In genomic region chr5:34827594-34828506, GRCh38 we compare ENCODE assay signal across 25 cellular contexts. TPM values are rescaled to one million over a fixed set of nuclear protein-coding genes. Genes with fewer than 3 reads are reported as not detected.
"Had no signal": no experiment of that assay in that cellular context is flagged by ENCODE, and none has a peak within 500 bp of the region (broad histone marks: within the 10 kb centered on the region; RNA-seq: fewer than 3 reads in every experiment).

No MANE protein-coding gene starts in this region.

- H3K27ac Mint-ChIP-seq: activated CD4-positive, alpha-beta memory T cell treated with anti-CD3 and anti-CD28 coated beads, Interleukin-2, amount 10 ng/mL, durations not matched to agents 7 days and 5 days; activated CD4-positive, alpha-beta T cell treated with anti-CD3 and anti-CD28 coated beads, Interleukin-2, amount 10 ng/mL, durations not matched to agents 24 days and 14 days; activated CD8-positive, alpha-beta memory T cell treated with anti-CD3 and anti-CD28 coated beads, Interleukin-2, amount 10 ng/mL, durations not matched to agents 7 days and 5 days; activated naive CD4-positive, alpha-beta T cell treated with anti-CD3 and anti-CD28 coated beads, Interleukin-2, amount 10 ng/mL, durations not matched to agents 7 days and 5 days; effector memory CD8-positive, alpha-beta T cell; memory B cell; T-helper 1 cell treated with Interleukin-12 subunit alpha and Interleukin-12 subunit beta and Interleukin-4 antibody, amounts not matched to agents 30 μg/mL and 1 μg/mL, for 36 hours had no signal

- H3K27ac ChIP-seq: dorsolateral prefrontal cortex, esophagus squamous epithelium, gastroesophageal sphincter, spleen, upper lobe of left lung had no signal

- H3K27me3 Mint-ChIP-seq: activated CD4-positive, alpha-beta memory T cell treated with anti-CD3 and anti-CD28 coated beads, Interleukin-2, amount 10 ng/mL, durations not matched to agents 7 days and 5 days; activated CD4-positive, alpha-beta T cell treated with anti-CD3 and anti-CD28 coated beads, Interleukin-2, amount 10 ng/mL, durations not matched to agents 24 days and 14 days; brain had no signal

- H3K4me1 ChIP-seq: esophagus squamous epithelium, gastroesophageal sphincter, spleen had no signal

- FAIRE-seq: islet of Langerhans had no signal

- H3K4me3 ChIP-seq: dorsolateral prefrontal cortex, esophagus squamous epithelium, gastroesophageal sphincter, spleen, upper lobe of left lung had no signal

- H3K4me3 Mint-ChIP-seq: activated CD4-positive, alpha-beta memory T cell treated with anti-CD3 and anti-CD28 coated beads, Interleukin-2, amount 10 ng/mL, durations not matched to agents 7 days and 5 days; activated CD4-positive, alpha-beta T cell treated with anti-CD3 and anti-CD28 coated beads, Interleukin-2, amount 10 ng/mL, durations not matched to agents 24 days and 14 days; activated CD8-positive, alpha-beta memory T cell treated with anti-CD3 and anti-CD28 coated beads, Interleukin-2, amount 10 ng/mL, durations not matched to agents 7 days and 5 days; activated naive CD4-positive, alpha-beta T cell treated with anti-CD3 and anti-CD28 coated beads, Interleukin-2, amount 10 ng/mL, durations not matched to agents 7 days and 5 days; brain; effector memory CD8-positive, alpha-beta T cell; memory B cell; T-helper 1 cell treated with Interleukin-12 subunit alpha and Interleukin-12 subunit beta and Interleukin-4 antibody, amounts not matched to agents 30 μg/mL and 1 μg/mL, for 36 hours had no signal

- ATAC-seq: activated CD4-positive, CD25-positive, alpha-beta regulatory T cell treated with anti-CD3 and anti-CD28 coated beads, Interleukin-2, amount 50 U/mL, for 24 hours; activated CD8-positive, alpha-beta memory T cell treated with anti-CD3 and anti-CD28 coated beads, Interleukin-2, amount 10 ng/mL, durations not matched to agents 7 days and 5 days; effector memory CD8-positive, alpha-beta T cell; gastroesophageal sphincter; left ventricle myocardium superior had no signal

- DNase-seq: activated CD4-positive, alpha-beta memory T cell treated with anti-CD3 and anti-CD28 coated beads, Interleukin-2, amount 10 ng/mL, durations not matched to agents 7 days and 5 days; activated CD4-positive, alpha-beta T cell treated with anti-CD3 and anti-CD28 coated beads, Interleukin-2, amount 10 ng/mL, durations not matched to agents 24 days and 14 days; activated CD8-positive, alpha-beta memory T cell treated with anti-CD3 and anti-CD28 coated beads, Interleukin-2, amount 10 ng/mL, durations not matched to agents 7 days and 5 days; activated effector memory CD4-positive, alpha-beta T cell treated with anti-CD3 and anti-CD28 coated beads, Interleukin-2, amount 50 U/mL, for 16 hours; activated naive CD4-positive, alpha-beta T cell treated with anti-CD3 and anti-CD28 coated beads, Interleukin-2, amount 10 ng/mL, durations not matched to agents 7 days and 5 days; activated T-cell treated with anti-CD3 and anti-CD28 coated beads for 4 hours; dorsolateral prefrontal cortex; effector memory CD8-positive, alpha-beta T cell; esophagus squamous epithelium; head of caudate nucleus; hypothalamus; left ventricle myocardium superior; occipital lobe; spleen; stimulated activated CD4-positive, alpha-beta T cell treated with anti-CD3 and anti-CD28 coated beads, Interleukin-4, amount 100 ng/mL, for 1 hour; stimulated activated naive CD4-positive, alpha-beta T cell treated with Interleukin-2 at 50 U/mL for 16 hours; upper lobe of left lung had no signal

- H3K4me1 Mint-ChIP-seq: activated CD4-positive, alpha-beta memory T cell treated with anti-CD3 and anti-CD28 coated beads, Interleukin-2, amount 10 ng/mL, durations not matched to agents 7 days and 5 days; activated CD4-positive, alpha-beta T cell treated with anti-CD3 and anti-CD28 coated beads, Interleukin-2, amount 10 ng/mL, durations not matched to agents 24 days and 14 days; activated CD8-positive, alpha-beta memory T cell treated with anti-CD3 and anti-CD28 coated beads, Interleukin-2, amount 10 ng/mL, durations not matched to agents 7 days and 5 days; activated naive CD4-positive, alpha-beta T cell treated with anti-CD3 and anti-CD28 coated beads, Interleukin-2, amount 10 ng/mL, durations not matched to agents 7 days and 5 days; brain had no signal

- H3K9me3 Mint-ChIP-seq: activated CD4-positive, alpha-beta memory T cell treated with anti-CD3 and anti-CD28 coated beads, Interleukin-2, amount 10 ng/mL, durations not matched to agents 7 days and 5 days; activated CD4-positive, alpha-beta T cell treated with anti-CD3 and anti-CD28 coated beads, Interleukin-2, amount 10 ng/mL, durations not matched to agents 24 days and 14 days; activated naive CD4-positive, alpha-beta T cell treated with anti-CD3 and anti-CD28 coated beads, Interleukin-2, amount 10 ng/mL, durations not matched to agents 7 days and 5 days; brain; effector memory CD8-positive, alpha-beta T cell; memory B cell; T-helper 1 cell treated with Interleukin-12 subunit alpha and Interleukin-12 subunit beta and Interleukin-4 antibody, amounts not matched to agents 30 μg/mL and 1 μg/mL, for 36 hours had no signal

- H3K36me3 Mint-ChIP-seq: activated CD8-positive, alpha-beta memory T cell treated with anti-CD3 and anti-CD28 coated beads, Interleukin-2, amount 10 ng/mL, durations not matched to agents 7 days and 5 days; activated naive CD4-positive, alpha-beta T cell treated with anti-CD3 and anti-CD28 coated beads, Interleukin-2, amount 10 ng/mL, durations not matched to agents 7 days and 5 days; memory B cell had no signal

- H3K9me3 ChIP-seq: esophagus squamous epithelium, gastroesophageal sphincter, spleen, upper lobe of left lung had no signal

- H3K27me3 ChIP-seq: dorsolateral prefrontal cortex, esophagus squamous epithelium, gastroesophageal sphincter, spleen, upper lobe of left lung had no signal

RNA-seq across cellular contexts. Expression of gene TTC23L, which starts 11.1 kb away (rescaled TPM):
- total RNA-seq: activated CD4-positive, alpha-beta memory T cell treated with anti-CD3 and anti-CD28 coated beads, Interleukin-2, amount 10 ng/mL, durations not matched to agents 7 days and 5 days; activated CD4-positive, alpha-beta T cell treated with anti-CD3 and anti-CD28 coated beads, Interleukin-2, amount 10 ng/mL, durations not matched to agents 24 days and 14 days; activated CD8-positive, alpha-beta memory T cell treated with anti-CD3 and anti-CD28 coated beads, Interleukin-2, amount 10 ng/mL, durations not matched to agents 7 days and 5 days; left ventricle myocardium superior; myocyte; subcutaneous adipose tissue had no signal
